Comparison of ENCODE assay signal across 20 cellular contexts in genomic region chr12:20390846-20391245, GRCh38. TPM values are rescaled to one million over a fixed set of nuclear protein-coding genes. Genes with fewer than 3 reads are reported as not detected.
DNase-seq lines count a peak whose midpoint lies in the region; ATAC-seq, FAIRE-seq and TF ChIP-seq lines count a peak whose summit lies in the region.
"Had no signal": no experiment of that assay in that cellular context is flagged by ENCODE, and none has a peak within 500 bp of the region (broad histone marks: within the 10 kb centered on the region; RNA-seq: fewer than 3 reads in every experiment).

No MANE protein-coding gene starts in this region.

- no peak overlapping the region for H2AFZ ChIP-seq in GM23338
- H2AFZ ChIP-seq in osteoblast (ENCODE audit: low read length), result peak overlapping the region; percentile 44
- H2AFZ ChIP-seq: GM23248 had no signal

- H3K4me3 ChIP-seq in GM23338 (no peak overlapping the region), osteoblast (ENCODE audit: insufficient read depth, low read length) (peak overlapping the region; percentile 14), tibial nerve (no peak overlapping the region)
- H3K4me3 ChIP-seq: BLaER1 treated with 17β-estradiol and CSF1 and Interleukin-3, amounts not matched to agents 10 nM and 100 nM; GM23248; Peyer's patch had no signal

- H3K79me2 ChIP-seq in GM23338 (replicated peaks; ENCODE audit: insufficient read depth), result no peaks in the 10 kb centered on the region
- H3K79me2 ChIP-seq in osteoblast (ENCODE audit: insufficient read depth, low read length), result peaks cover 57% of the 10 kb centered on the region

- H3K9me3 Mint-ChIP-seq in GM23338, result peaks cover 12% of the 10 kb centered on the region; the same call in 2 of the 3 replicates

- peaks cover 9% of the 10 kb centered on the region; the same call in 2 of the 3 replicates for H3K4me1 Mint-ChIP-seq in GM23338

- H3K9me2 ChIP-seq in GM23338 (ENCODE audit: insufficient read depth), result no peaks in the 10 kb centered on the region

- peak; percentile 36 for FAIRE-seq in colon (lab: Jason Lieb, UNC)
- no peak for FAIRE-seq in HTR-8/SVneo (lab: Jason Lieb, UNC)
- FAIRE-seq: G401.6 had no signal

- H3K27me3 ChIP-seq in GM23338 (ENCODE audit: insufficient read depth) (no peaks in the 10 kb centered on the region), osteoblast (ENCODE audit: insufficient read depth, low read length) (no peaks in the 10 kb centered on the region), tibial nerve (no peaks in the 10 kb centered on the region)
- H3K27me3 ChIP-seq: BLaER1 treated with 17β-estradiol and CSF1 and Interleukin-3, amounts not matched to agents 10 nM and 100 nM; Peyer's patch had no signal

- TF ChIP-seq CTCF in GM23338 (conservative IDR thresholded peaks at IDR 0.05; ENCODE audit: low read depth in 2 of 2), result no peak
- TF ChIP-seq CTCF in osteoblast (IDR thresholded peaks at IDR 0.05; ENCODE audit: extremely low read depth, low read depth, low read length), result no peak
- TF ChIP-seq CTCF in tibial nerve (IDR thresholded peaks at IDR 0.05), result no peak

- no peak for TF ChIP-seq EP300 in tibial nerve (IDR thresholded peaks at IDR 0.05)

- no peak for TF ChIP-seq POLR2A in tibial nerve (IDR thresholded peaks at IDR 0.05)

- no peak for ATAC-seq in GM23338
- peak; percentile 18 for ATAC-seq in left ventricle myocardium superior
- no peak for ATAC-seq in HG02798 (IDR thresholded peaks at IDR 0.05; ENCODE audit: poor library complexity, unreplicated experiment)

- peaks cover 10% of the 10 kb centered on the region; the same call in 2 of the 3 replicates for H3K36me3 Mint-ChIP-seq in GM23338 (ENCODE audit: low read depth)

- H3K36me3 ChIP-seq in GM23338 (ENCODE audit: insufficient read depth) (no peaks in the 10 kb centered on the region), osteoblast (ENCODE audit: insufficient read depth, low read length) (no peaks in the 10 kb centered on the region), tibial nerve (no peaks in the 10 kb centered on the region)
- H3K36me3 ChIP-seq: BLaER1 treated with 17β-estradiol and CSF1 and Interleukin-3, amounts not matched to agents 10 nM and 100 nM; Peyer's patch had no signal

- H3K27me3 Mint-ChIP-seq in GM23338 (ENCODE audit: insufficient read depth, low read depth, poor library complexity), result peaks cover 3% of the 10 kb centered on the region

- DNase-seq in GM23338 (ENCODE audit: low spot score) (no peak), left ventricle myocardium superior (no peak), osteoblast (ENCODE audit: insufficient read length, low spot score, missing footprints) (no peak), DMS79 treated with DMSO at 0.1 percent for 48 hours (lab: John Stamatoyannopoulos, UW) (no peak), HTR-8/SVneo (ENCODE audit: insufficient read length, low spot score) (no peak), tibial nerve (ENCODE audit: low spot score in 2 of 2) (no peak)
- DNase-seq: DND-41, GM23248, KBM-7, NCI-H1436, NCI-H2029, NCI-H2171, NCI-H510A, Peyer's patch, SHP77 had no signal

- H4K20me1 ChIP-seq in GM23338 (replicated peaks; ENCODE audit: insufficient read depth) (no peaks in the 10 kb centered on the region), osteoblast (ENCODE audit: insufficient read depth, low read length) (no peaks in the 10 kb centered on the region)
- H4K20me1 ChIP-seq: BLaER1 treated with 17β-estradiol and CSF1 and Interleukin-3, amounts not matched to agents 10 nM and 100 nM had no signal

- H3K27ac Mint-ChIP-seq in GM23338, result peak overlapping the region; percentile 8; the same call in 1 of the 2 replicates

- no peak overlapping the region for H3K4me3 Mint-ChIP-seq in GM23338

- no peak overlapping the region for H3K4me2 ChIP-seq in GM23338
- H3K4me2 ChIP-seq in osteoblast (ENCODE audit: insufficient read depth, low read length), result peak overlapping the region; percentile 55
- H3K4me2 ChIP-seq: BLaER1 treated with 17β-estradiol and CSF1 and Interleukin-3, amounts not matched to agents 10 nM and 100 nM had no signal

- H3K27ac ChIP-seq in GM23338 (ENCODE audit: low read depth), result 0 out of 2 replicates have a peak overlapping the region, but pooled peaks have one; percentile 24
- H3K27ac ChIP-seq in osteoblast (ENCODE audit: low read depth, low read length), result no peak overlapping the region
- no peak overlapping the region for H3K27ac ChIP-seq in tibial nerve
- H3K27ac ChIP-seq: BLaER1 treated with 17β-estradiol and CSF1 and Interleukin-3, amounts not matched to agents 10 nM and 100 nM; GM23248 had no signal

- H3K9me3 ChIP-seq in osteoblast (ENCODE audit: low read depth, low read length), result no peaks in the 10 kb centered on the region
- no peaks in the 10 kb centered on the region for H3K9me3 ChIP-seq in tibial nerve
- H3K9me3 ChIP-seq: Peyer's patch had no signal

- H3K4me1 ChIP-seq in GM23338 (ENCODE audit: insufficient read depth) (peaks cover under 1% of the 10 kb centered on the region; the same call in 1 of the 2 replicates), osteoblast (ENCODE audit: insufficient read depth, low read length) (peaks cover 10% of the 10 kb centered on the region), tibial nerve (no peaks in the 10 kb centered on the region)
- H3K4me1 ChIP-seq: BLaER1 treated with 17β-estradiol and CSF1 and Interleukin-3, amounts not matched to agents 10 nM and 100 nM had no signal

- WGBS in tibial nerve, 2 donors, result 55 to 69% methylated on average over 4 of the region's 4 CpGs

- intact Hi-C loops in left ventricle myocardium superior (cut with micrococcal nuclease), result no loop called here

- H3F3A ChIP-seq in GM23338 (replicated peaks; ENCODE audit: low read depth), result no peaks in the 10 kb centered on the region

TF ChIP-seq in GM23338, 12 proteins besides CTCF, POLR2A, EP300 and RAD21 (continues in another document):
- no peak for TF ChIP-seq NANOG (IDR thresholded peaks at IDR 0.05; ENCODE audit: borderline replicate concordance)
- TF ChIP-seq, protein P1, sequence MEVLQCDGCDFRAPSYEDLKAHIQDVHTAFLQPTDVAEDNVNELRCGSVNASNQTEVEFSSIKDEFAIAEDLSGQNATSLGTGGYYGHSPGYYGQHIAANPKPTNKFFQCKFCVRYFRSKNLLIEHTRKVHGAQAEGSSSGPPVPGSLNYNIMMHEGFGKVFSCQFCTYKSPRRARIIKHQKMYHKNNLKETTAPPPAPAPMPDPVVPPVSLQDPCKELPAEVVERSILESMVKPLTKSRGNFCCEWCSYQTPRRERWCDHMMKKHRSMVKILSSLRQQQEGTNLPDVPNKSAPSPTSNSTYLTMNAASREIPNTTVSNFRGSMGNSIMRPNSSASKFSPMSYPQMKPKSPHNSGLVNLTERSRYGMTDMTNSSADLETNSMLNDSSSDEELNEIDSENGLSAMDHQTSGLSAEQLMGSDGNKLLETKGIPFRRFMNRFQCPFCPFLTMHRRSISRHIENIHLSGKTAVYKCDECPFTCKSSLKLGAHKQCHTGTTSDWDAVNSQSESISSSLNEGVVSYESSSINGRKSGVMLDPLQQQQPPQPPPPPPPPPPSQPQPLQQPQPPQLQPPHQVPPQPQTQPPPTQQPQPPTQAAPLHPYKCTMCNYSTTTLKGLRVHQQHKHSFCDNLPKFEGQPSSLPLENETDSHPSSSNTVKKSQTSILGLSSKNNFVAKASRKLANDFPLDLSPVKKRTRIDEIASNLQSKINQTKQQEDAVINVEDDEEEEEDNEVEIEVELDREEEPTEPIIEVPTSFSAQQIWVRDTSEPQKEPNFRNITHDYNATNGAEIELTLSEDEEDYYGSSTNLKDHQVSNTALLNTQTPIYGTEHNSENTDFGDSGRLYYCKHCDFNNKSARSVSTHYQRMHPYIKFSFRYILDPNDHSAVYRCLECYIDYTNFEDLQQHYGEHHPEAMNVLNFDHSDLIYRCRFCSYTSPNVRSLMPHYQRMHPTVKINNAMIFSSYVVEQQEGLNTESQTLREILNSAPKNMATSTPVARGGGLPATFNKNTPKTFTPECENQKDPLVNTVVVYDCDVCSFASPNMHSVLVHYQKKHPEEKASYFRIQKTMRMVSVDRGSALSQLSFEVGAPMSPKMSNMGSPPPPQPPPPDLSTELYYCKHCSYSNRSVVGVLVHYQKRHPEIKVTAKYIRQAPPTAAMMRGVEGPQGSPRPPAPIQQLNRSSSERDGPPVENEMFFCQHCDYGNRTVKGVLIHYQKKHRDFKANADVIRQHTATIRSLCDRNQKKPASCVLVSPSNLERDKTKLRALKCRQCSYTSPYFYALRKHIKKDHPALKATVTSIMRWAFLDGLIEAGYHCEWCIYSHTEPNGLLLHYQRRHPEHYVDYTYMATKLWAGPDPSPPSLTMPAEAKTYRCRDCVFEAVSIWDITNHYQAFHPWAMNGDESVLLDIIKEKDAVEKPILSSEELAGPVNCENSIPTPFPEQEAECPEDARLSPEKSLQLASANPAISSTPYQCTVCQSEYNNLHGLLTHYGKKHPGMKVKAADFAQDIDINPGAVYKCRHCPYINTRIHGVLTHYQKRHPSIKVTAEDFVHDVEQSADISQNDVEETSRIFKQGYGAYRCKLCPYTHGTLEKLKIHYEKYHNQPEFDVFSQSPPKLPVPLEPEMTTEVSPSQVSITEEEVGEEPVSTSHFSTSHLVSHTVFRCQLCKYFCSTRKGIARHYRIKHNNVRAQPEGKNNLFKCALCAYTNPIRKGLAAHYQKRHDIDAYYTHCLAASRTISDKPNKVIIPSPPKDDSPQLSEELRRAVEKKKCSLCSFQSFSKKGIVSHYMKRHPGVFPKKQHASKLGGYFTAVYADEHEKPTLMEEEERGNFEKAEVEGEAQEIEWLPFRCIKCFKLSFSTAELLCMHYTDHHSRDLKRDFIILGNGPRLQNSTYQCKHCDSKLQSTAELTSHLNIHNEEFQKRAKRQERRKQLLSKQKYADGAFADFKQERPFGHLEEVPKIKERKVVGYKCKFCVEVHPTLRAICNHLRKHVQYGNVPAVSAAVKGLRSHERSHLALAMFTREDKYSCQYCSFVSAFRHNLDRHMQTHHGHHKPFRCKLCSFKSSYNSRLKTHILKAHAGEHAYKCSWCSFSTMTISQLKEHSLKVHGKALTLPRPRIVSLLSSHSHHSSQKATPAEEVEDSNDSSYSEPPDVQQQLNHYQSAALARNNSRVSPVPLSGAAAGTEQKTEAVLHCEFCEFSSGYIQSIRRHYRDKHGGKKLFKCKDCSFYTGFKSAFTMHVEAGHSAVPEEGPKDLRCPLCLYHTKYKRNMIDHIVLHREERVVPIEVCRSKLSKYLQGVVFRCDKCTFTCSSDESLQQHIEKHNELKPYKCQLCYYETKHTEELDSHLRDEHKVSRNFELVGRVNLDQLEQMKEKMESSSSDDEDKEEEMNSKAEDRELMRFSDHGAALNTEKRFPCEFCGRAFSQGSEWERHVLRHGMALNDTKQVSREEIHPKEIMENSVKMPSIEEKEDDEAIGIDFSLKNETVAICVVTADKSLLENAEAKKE (CRISPR knock-in tag; IDR thresholded peaks at IDR 0.05), result no peak
- no peak for TF ChIP-seq STAT1 (IDR thresholded peaks at IDR 0.05; ENCODE audit: unreplicated experiment)
- TF ChIP-seq EZH2 (IDR thresholded peaks at IDR 0.05; ENCODE audit: low read depth, unreplicated experiment), result no peak

RNA-seq across cellular contexts. Expression of gene PDE3A, which starts 22.5 kb away (rescaled TPM):
- total RNA-seq in GM23338 (2014; rRNA removed; shearing (Covaris generic)), result 9.1 and 9.2 TPM in 2 replicates
- polyA plus RNA-seq in GM23338 (2016; fragmentation: Nextera tagmentation; extraction: Ambion mirVana), result 2.1 and 2.7 TPM in 2 replicates
- total RNA-seq in left ventricle myocardium superior, result 171 TPM
- 8.0 and 14.8 TPM in 2 replicates for total RNA-seq in osteoblast
- 10 to 100 TPM; 11.4 to 17.6 (median 12.9) TPM for total RNA-seq in tibial nerve
- total RNA-seq: A172 had no signal
